8 cellular contexts compared by ENCODE assay signal in genomic region chr12:24719293-24719721, GRCh38.
DNase-seq lines count a peak whose midpoint lies in the region; ATAC-seq and TF ChIP-seq lines count a peak whose summit lies in the region.

No MANE protein-coding gene starts in this region.

- H3K4me1 ChIP-seq in mucosa of descending colon (ENCODE audit: low read depth): no peaks in the 10 kb centered on the region

- H3K4me1 Mint-ChIP-seq in chondrocyte (ENCODE audit: low read depth): no peaks in the 10 kb centered on the region

- no peaks in the 10 kb centered on the region for H3K9me3 ChIP-seq in mucosa of descending colon

- TF ChIP-seq CTCF in mucosa of descending colon (IDR thresholded peaks at IDR 0.05) (no peak), chondrocyte (IDR thresholded peaks at IDR 0.05) (no peak)

- no peaks in the 10 kb centered on the region for H3K27me3 Mint-ChIP-seq in chondrocyte (ENCODE audit: low read depth)

- no peak overlapping the region for H3K27ac Mint-ChIP-seq in chondrocyte (ENCODE audit: unreplicated experiment)

- H3K36me3 ChIP-seq in mucosa of descending colon (ENCODE audit: low read depth): no peaks in the 10 kb centered on the region

- H3K4me3 Mint-ChIP-seq in chondrocyte (ENCODE audit: unreplicated experiment): no peak overlapping the region

- ATAC-seq in GM18499 (IDR thresholded peaks at IDR 0.05; ENCODE audit: insufficient read depth, unreplicated experiment): peak; percentile 80
- peak; percentile 79 for ATAC-seq in HG02571 (IDR thresholded peaks at IDR 0.05; ENCODE audit: unreplicated experiment)
- ATAC-seq in mucosa of descending colon: no peak
- no peak for ATAC-seq in sciatic nerve

- H3K9me3 Mint-ChIP-seq in chondrocyte (ENCODE audit: low read depth): peaks cover 7% of the 10 kb centered on the region

- H3K4me3 ChIP-seq in mucosa of descending colon: no peak overlapping the region

- intact Hi-C loops in mucosa of descending colon (cut with DNase I, micrococcal nuclease) (no loop called here), sciatic nerve (cut with DNase I) (no loop called here)

- peaks cover 2% of the 10 kb centered on the region for H3K36me3 Mint-ChIP-seq in chondrocyte (ENCODE audit: low read depth)

- DNase-seq in SW 1271 (lab: John Stamatoyannopoulos, UW) (peak; percentile 30 to 61), islet precursor cell (peak; percentile 95), mucosa of descending colon (no peak), sciatic nerve (ENCODE audit: low spot score) (no peak), chondrocyte (ENCODE audit: low spot score) (no peak), DMS79 (lab: John Stamatoyannopoulos, UW) (no peak)

Comparison
In these comparisons a context has a peak if more than half of its experiments do, and no peak if none do; other contexts are left out.
1. ATAC-seq: peak in GM18499 (single experiment) and HG02571 (single experiment); none in mucosa of descending colon (single experiment) and sciatic nerve (single experiment).
2. DNase-seq: peak in SW 1271 (2 of 2) and islet precursor cell (single experiment); none in mucosa of descending colon (0 of 3), sciatic nerve (single experiment), chondrocyte (single experiment) and DMS79 (single experiment).